ENCODE assay signal across 33 cellular contexts in genomic region chr19:3313199-3313575, GRCh38.
"Had no signal": no experiment of that assay in that cellular context is flagged by ENCODE, and none has a peak within 500 bp of the region (broad histone marks: within the 10 kb centered on the region; RNA-seq: fewer than 3 reads in every experiment).

No MANE protein-coding gene starts in this region.

- H3K4me3 ChIP-seq: adrenal gland, body of pancreas, esophagus squamous epithelium, gastroesophageal sphincter had no signal

- DNase-seq: activated CD4-positive, alpha-beta memory T cell treated with anti-CD3 and anti-CD28 coated beads for 36 hours; activated CD4-positive, alpha-beta T cell treated with anti-CD3 and anti-CD28 coated beads for 36 hours; activated CD4-positive, alpha-beta T cell treated with anti-CD3 and anti-CD28 coated beads, Interleukin-2, amount 10 ng/mL, durations not matched to agents 24 days and 14 days; activated CD4-positive, CD25-positive, alpha-beta regulatory T cell; activated CD4-positive, CD25-positive, alpha-beta regulatory T cell treated with anti-CD3 and anti-CD28 coated beads, Interleukin-2, amount 50 U/mL, for 72 hours; activated CD8-positive, alpha-beta memory T cell treated with anti-CD3 and anti-CD28 coated beads, Interleukin-2, amount 10 ng/mL, durations not matched to agents 7 days and 5 days; activated CD8-positive, alpha-beta memory T cell treated with anti-CD3 and anti-CD28 coated beads, Interleukin-2, amount 50 U/mL, for 4 hours; activated CD8-positive, alpha-beta T cell treated with anti-CD3 and anti-CD28 coated beads, Interleukin-2, amount 10 ng/mL, durations not matched to agents 7 days and 5 days; activated effector memory CD4-positive, alpha-beta T cell treated with anti-CD3 and anti-CD28 coated beads, Interleukin-2, amount 50 U/mL, for 16 hours; activated naive CD4-positive, alpha-beta T cell treated with anti-CD3 and anti-CD28 coated beads for 36 hours; activated naive CD8-positive, alpha-beta T cell treated with anti-CD3 and anti-CD28 coated beads for 36 hours; activated naive CD8-positive, alpha-beta T cell treated with anti-CD3 and anti-CD28 coated beads, Interleukin-2, amount 50 U/mL, for 24 hours; activated T-cell treated with anti-CD3 and anti-CD28 coated beads, Interleukin-2, amount 50 U/mL, for 1 hour; activated T-cell treated with anti-CD3 and anti-CD28 coated beads, Interleukin-2, amount 50 U/mL, for 48 hours; adrenal gland; amygdala; body of pancreas; caudate nucleus; cortex of kidney; dermis blood vessel endothelial cell; effector CD4-positive, alpha-beta T cell; effector memory CD8-positive, alpha-beta T cell; esophagus squamous epithelium; foreskin melanocyte; T-helper 1 cell; T-helper 17 cell; T1000; WERI-Rb-1 had no signal

- H3K36me3 ChIP-seq: adrenal gland, esophagus squamous epithelium, gastroesophageal sphincter, WERI-Rb-1 had no signal

- FAIRE-seq: colon, endometrium, endothelial cell of umbilical vein had no signal

- H3K27ac ChIP-seq: adrenal gland, body of pancreas, epithelial cell of prostate, esophagus squamous epithelium, gastroesophageal sphincter, WERI-Rb-1 had no signal

- H3K9me3 ChIP-seq: adrenal gland, body of pancreas, esophagus squamous epithelium, gastroesophageal sphincter had no signal

- H3K4me1 ChIP-seq: adrenal gland, body of pancreas, esophagus squamous epithelium, gastroesophageal sphincter had no signal

- ATAC-seq: activated CD4-positive, alpha-beta T cell treated with anti-CD3 and anti-CD28 coated beads for 36 hours; activated CD8-positive, alpha-beta memory T cell treated with anti-CD3 and anti-CD28 coated beads, Interleukin-2, amount 10 ng/mL, durations not matched to agents 7 days and 5 days; activated CD8-positive, alpha-beta T cell treated with anti-CD3 and anti-CD28 coated beads, Interleukin-2, amount 10 ng/mL, durations not matched to agents 7 days and 5 days; activated naive CD8-positive, alpha-beta T cell treated with anti-CD3 and anti-CD28 coated beads, Interleukin-2, amount 50 U/mL, for 24 hours; body of pancreas; effector memory CD8-positive, alpha-beta T cell; gastroesophageal sphincter; T-helper 17 cell had no signal
